7 cellular contexts compared by ENCODE assay signal in genomic region chr4:25180524-25181131, GRCh38. TPM values are rescaled to one million over a fixed set of nuclear protein-coding genes. Genes with fewer than 3 reads are reported as not detected.
A peak's percentile ranks its signal among the peaks of the same experiment; 100 is the strongest.
DNase-seq lines count a peak whose midpoint lies in the region; ATAC-seq and TF ChIP-seq lines count a peak whose summit lies in the region.

No MANE protein-coding gene starts in this region.

- no peaks in the 10 kb centered on the region for H3K4me1 ChIP-seq in colonic mucosa
- H3K4me1 ChIP-seq in gastrocnemius medialis, result no peaks in the 10 kb centered on the region

- no peak for TF ChIP-seq POLR2A in gastrocnemius medialis (IDR thresholded peaks at IDR 0.05)

- H3K4me3 ChIP-seq in colonic mucosa, result no peak overlapping the region
- no peak overlapping the region for H3K4me3 ChIP-seq in gastrocnemius medialis

- DNase-seq in GF-D8 (lab: John Stamatoyannopoulos, UW), result peak; percentile 12
- peak; percentile 28 for DNase-seq in RWPE1 (ENCODE audit: low spot score)
- peak; percentile 24 for DNase-seq in colonic mucosa
- peak; percentile 40 for DNase-seq in myocyte (ENCODE audit: low read depth)
- no peak for DNase-seq in gastrocnemius medialis

- intact Hi-C loops in colonic mucosa (cut with DNase I) (no loop called here), gastrocnemius medialis (cut with DNase I; ENCODE audit: low total_unique reads) (no loop called here)

- H3K27ac ChIP-seq in RWPE1, result no peak overlapping the region
- no peak overlapping the region for H3K27ac ChIP-seq in colonic mucosa
- no peak overlapping the region for H3K27ac ChIP-seq in gastrocnemius medialis

- POLR2A ChIA-PET in RWPE1 (lab: Yijun Ruan, JAX; ENCODE audit: low non-redundant PET), result no interaction called here

- no peaks in the 10 kb centered on the region for H3K27me3 ChIP-seq in colonic mucosa
- H3K27me3 ChIP-seq in gastrocnemius medialis, result no peaks in the 10 kb centered on the region

- H3K9me3 ChIP-seq in colonic mucosa (no peaks in the 10 kb centered on the region), gastrocnemius medialis (no peaks in the 10 kb centered on the region)

- ATAC-seq in GM19468 (IDR thresholded peaks at IDR 0.05; ENCODE audit: extremely low read depth, unreplicated experiment) (peak; percentile 74), HG03469 (IDR thresholded peaks at IDR 0.05; ENCODE audit: unreplicated experiment) (peak; percentile 76), gastrocnemius medialis (no peak)

- in situ Hi-C loops in gastrocnemius medialis (cut with MboI; ENCODE audit: low sequenced_read_pairs in 4 of 4), result no loop called here

- H3K36me3 ChIP-seq in colonic mucosa, result no peaks in the 10 kb centered on the region
- H3K36me3 ChIP-seq in gastrocnemius medialis, result no peaks in the 10 kb centered on the region

- CTCF ChIA-PET in RWPE1 (lab: Yijun Ruan, JAX), result no interaction called here

- peak; percentile 28 for TF ChIP-seq CTCF in RWPE1 (conservative IDR thresholded peaks at IDR 0.05; ENCODE audit: low read depth)
- peak; percentile 60 for TF ChIP-seq CTCF in colonic mucosa (IDR thresholded peaks at IDR 0.05)
- peak in 1 of 5 experiments; percentile 50 for TF ChIP-seq CTCF in gastrocnemius medialis (IDR thresholded peaks at IDR 0.05 in 4 of 5, conservative IDR thresholded peaks at IDR 0.05 in 1 of 5)

- H3K9ac ChIP-seq in colonic mucosa (ENCODE audit: low read depth in 2 of 2, low read length in 2 of 2), result no peak overlapping the region

RNA-seq across cellular contexts. Expression of gene SEPSECS, which starts 20.4 kb away (rescaled TPM):
- total RNA-seq in colonic mucosa, result 10 to 100 TPM; 13.1 to 16.3 TPM
- total RNA-seq in myocyte, result 5.3 and 6.0 TPM in 2 replicates
- polyA plus RNA-seq in myocyte (2012), result 2.9 TPM
- 1 to 10 TPM; 3.9 to 6.7 (median 4.7) TPM for total RNA-seq in gastrocnemius medialis

RNA-seq across cellular contexts. Expression of gene PI4K2B, which starts 53.2 kb away (rescaled TPM):
- 10 to 100 TPM; 26.3 to 27.9 TPM for total RNA-seq in colonic mucosa
- total RNA-seq in myocyte, result 8.3 and 13.9 TPM in 2 replicates
- 3.7 TPM for polyA plus RNA-seq in myocyte (2012)
- 1 to 10 TPM in 3 of 4 donors, under 1 TPM in 1; 0.92 to 3.6 (median 3.0) TPM for total RNA-seq in gastrocnemius medialis

Comparison
In these comparisons a context has a peak if more than half of its experiments do, and no peak if none do; other contexts are left out.
1. DNase-seq: peak in GF-D8 (single experiment), RWPE1 (single experiment), colonic mucosa (single experiment) and myocyte (single experiment); none in gastrocnemius medialis (0 of 2).
2. ATAC-seq: peak in GM19468 (single experiment) and HG03469 (single experiment); none in gastrocnemius medialis (0 of 2).